In the genomic region with DNA sequence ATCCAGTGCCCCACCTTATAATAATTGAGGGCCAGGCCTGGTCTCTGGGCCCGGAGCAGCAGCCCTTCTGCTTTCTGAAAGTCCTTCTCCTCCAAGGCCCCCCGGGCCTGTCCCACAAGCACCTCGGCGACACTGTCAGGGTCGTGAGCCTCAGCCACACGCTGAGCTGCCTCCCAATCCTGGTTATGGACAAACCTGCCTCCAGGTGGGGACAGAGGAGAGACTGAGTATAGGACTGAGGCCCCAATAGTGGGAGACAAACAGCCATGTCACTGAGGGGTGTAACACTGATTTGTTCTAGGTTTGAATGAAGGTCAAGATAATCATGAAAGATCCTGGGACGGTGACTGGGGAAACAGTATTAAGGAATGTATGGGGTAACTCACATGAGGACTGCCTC, we compare ENCODE assay signal across 22 cellular contexts. TPM values are rescaled to one million over a fixed set of nuclear protein-coding genes. Genes with fewer than 3 reads are reported as not detected.
DNase-seq lines count a peak whose midpoint lies in the region; ATAC-seq and TF ChIP-seq lines count a peak whose summit lies in the region.
"Had no signal": no experiment of that assay in that cellular context is flagged by ENCODE, and none has a peak within 500 bp of the region (broad histone marks: within the 10 kb centered on the region; RNA-seq: fewer than 3 reads in every experiment).

No MANE protein-coding gene starts in this region.

- WGBS in mammary epithelial cell (ENCODE audit: low coverage, missing lambda C conversion rate) = 93% methylated on average over 5 of the region's 7 CpGs
- WGBS in thyroid gland, 2 donors = 87 to 90% methylated on average over 7 of the region's 7 CpGs

- H3K4me3 ChIP-seq in mammary epithelial cell (replicated peaks in 1 of 3; ENCODE audit: insufficient read depth in 1 of 3, low read depth in 2 of 3, low read length in 3 of 3) (no peak overlapping the region), neural progenitor cell (no peak overlapping the region), thyroid gland (replicated peaks in 1 of 3) (no peak overlapping the region)
- H3K4me3 ChIP-seq in CD8-positive, alpha-beta T cell (ENCODE audit: low read depth, low read length) = no peak overlapping the region
- H3K4me3 ChIP-seq: BLaER1 treated with 17β-estradiol and CSF1 and Interleukin-3, amounts not matched to agents 10 nM and 100 nM; Peyer's patch had no signal

- H3K27me3 Mint-ChIP-seq in MCF 10A (ENCODE audit: insufficient read depth, unreplicated experiment) (no peaks in the 10 kb centered on the region), neural progenitor cell (ENCODE audit: insufficient read depth, low read depth) (peaks cover 4% of the 10 kb centered on the region)
- no peaks in the 10 kb centered on the region for H3K27me3 Mint-ChIP-seq in activated T-helper 17 cell treated with anti-CD3 and anti-CD28 coated beads, Interleukin-2, amount 50 U/mL, for 72 hours
- H3K27me3 Mint-ChIP-seq in CD8-positive, alpha-beta T cell (ENCODE audit: low read depth) = no peaks in the 10 kb centered on the region
- H3K27me3 Mint-ChIP-seq: CD4-positive, alpha-beta memory T cell; IgD-negative memory B cell had no signal

- TF ChIP-seq POLR2A in thyroid gland (IDR thresholded peaks at IDR 0.05) = no peak

- H3K4me1 ChIP-seq in mammary epithelial cell (ENCODE audit: insufficient read depth, low read length) (no peaks in the 10 kb centered on the region), neural progenitor cell (no peaks in the 10 kb centered on the region), thyroid gland (no peaks in the 10 kb centered on the region)
- no peaks in the 10 kb centered on the region for H3K4me1 ChIP-seq in CD8-positive, alpha-beta T cell (ENCODE audit: insufficient read depth, low read length)
- H3K4me1 ChIP-seq: Peyer's patch had no signal

- no peak overlapping the region for H3K4me2 ChIP-seq in mammary epithelial cell (ENCODE audit: insufficient read depth, low read depth, low read length)
- no peak overlapping the region for H3K4me2 ChIP-seq in neural progenitor cell
- H3K4me2 ChIP-seq: BLaER1 treated with 17β-estradiol and CSF1 and Interleukin-3, amounts not matched to agents 10 nM and 100 nM had no signal

- POLR2A ChIA-PET in MCF 10A (lab: Yijun Ruan, JAX) = interaction anchor here (1.0 kb wide), 1 partner anchor 73 kb away, joined by 3 read pairs; the partner anchor contains the start of gene ZNF513
- POLR2A ChIA-PET in CD8-positive, alpha-beta T cell (lab: Charles Lee) = no interaction called here

- in situ Hi-C loops in mammary epithelial cell (cut with MboI; ENCODE audit: low sequenced_read_pairs in 2 of 2) = no loop called here

- H3K27me3 ChIP-seq in mammary epithelial cell (ENCODE audit: insufficient read depth, low read length) (no peaks in the 10 kb centered on the region), neural progenitor cell (no peaks in the 10 kb centered on the region), thyroid gland (no peaks in the 10 kb centered on the region)
- no peaks in the 10 kb centered on the region for H3K27me3 ChIP-seq in CD8-positive, alpha-beta T cell (ENCODE audit: insufficient read depth, low read length)
- H3K27me3 ChIP-seq: BLaER1 treated with 17β-estradiol and CSF1 and Interleukin-3, amounts not matched to agents 10 nM and 100 nM; Peyer's patch had no signal

- H3K9me3 ChIP-seq in mammary epithelial cell (replicated peaks; ENCODE audit: insufficient read depth, low read length) = no peaks in the 10 kb centered on the region
- no peaks in the 10 kb centered on the region for H3K9me3 ChIP-seq in neural progenitor cell (ENCODE audit: low read depth)
- H3K9me3 ChIP-seq in thyroid gland = no peaks in the 10 kb centered on the region
- no peaks in the 10 kb centered on the region for H3K9me3 ChIP-seq in CD8-positive, alpha-beta T cell (ENCODE audit: low read length)
- H3K9me3 ChIP-seq: BLaER1 treated with 17β-estradiol and CSF1 and Interleukin-3, amounts not matched to agents 10 nM and 100 nM; Peyer's patch had no signal

- H3K4me1 Mint-ChIP-seq in MCF 10A (ENCODE audit: insufficient read depth, unreplicated experiment) (no peaks in the 10 kb centered on the region), neural progenitor cell (no peaks in the 10 kb centered on the region)
- no peaks in the 10 kb centered on the region for H3K4me1 Mint-ChIP-seq in activated T-helper 17 cell treated with anti-CD3 and anti-CD28 coated beads, Interleukin-2, amount 50 U/mL, for 72 hours
- no peaks in the 10 kb centered on the region for H3K4me1 Mint-ChIP-seq in CD8-positive, alpha-beta T cell (ENCODE audit: low read depth)

- H3K36me3 Mint-ChIP-seq in MCF 10A (ENCODE audit: insufficient read depth, unreplicated experiment) = peaks cover 28% of the 10 kb centered on the region
- H3K36me3 Mint-ChIP-seq in activated T-helper 17 cell treated with anti-CD3 and anti-CD28 coated beads, Interleukin-2, amount 50 U/mL, for 72 hours (ENCODE audit: low read depth) = peaks cover 3% of the 10 kb centered on the region
- H3K36me3 Mint-ChIP-seq in neural progenitor cell = peaks cover 15% of the 10 kb centered on the region
- peaks cover 63% of the 10 kb centered on the region for H3K36me3 Mint-ChIP-seq in CD8-positive, alpha-beta T cell

- TF ChIP-seq CTCF in MCF 10A (IDR thresholded peaks at IDR 0.05; ENCODE audit: unreplicated experiment) = no peak
- TF ChIP-seq CTCF in mammary epithelial cell (conservative IDR thresholded peaks at IDR 0.05 in 1 of 2, IDR thresholded peaks at IDR 0.05 in 1 of 2; ENCODE audit: extremely low read depth in 1 of 2, insufficient read depth in 1 of 2, low read depth in 1 of 2, low read length in 2 of 2) = no peak
- no peak for TF ChIP-seq CTCF in neural progenitor cell (IDR thresholded peaks at IDR 0.05)
- no peak for TF ChIP-seq CTCF in thyroid gland (IDR thresholded peaks at IDR 0.05)
- TF ChIP-seq CTCF in CD8-positive, alpha-beta T cell (IDR thresholded peaks at IDR 0.05) = no peak

- CTCF ChIA-PET in MCF 10A (lab: Yijun Ruan, JAX) (no interaction called here), mammary epithelial cell (lab: Charles Lee; ENCODE audit: low non-redundant PET) (no interaction called here)
- CTCF ChIA-PET in CD8-positive, alpha-beta T cell (lab: Charles Lee) = no interaction called here

- H4K20me1 ChIP-seq in mammary epithelial cell (ENCODE audit: insufficient read depth, low read length) (no peaks in the 10 kb centered on the region), neural progenitor cell (ENCODE audit: low read depth) (no peaks in the 10 kb centered on the region)
- H4K20me1 ChIP-seq: BLaER1 treated with 17β-estradiol and CSF1 and Interleukin-3, amounts not matched to agents 10 nM and 100 nM had no signal

- DNase-seq in MCF 10A (ENCODE audit: unreplicated experiment) (no peak), mammary epithelial cell (no peak), neural progenitor cell (ENCODE audit: low spot score) (no peak), thyroid gland (no peak)
- DNase-seq in CD8-positive, alpha-beta T cell = no peak
- DNase-seq: 8988T; Calu3; CD4-positive, alpha-beta memory T cell; HCEC 1CT; Karpas-422; NCI-H1694; NCI-H2081 treated with DMSO at 0.1 percent for 48 hours; NCI-H2171 treated with DMSO at 0.1 percent for 48 hours; NCI-H524 treated with DMSO at 0.1 percent for 48 hours; NCI-H82 had no signal

- peak overlapping the region; percentile 41 for H3K27ac Mint-ChIP-seq in MCF 10A (ENCODE audit: low read depth, unreplicated experiment)
- peak overlapping the region; percentile 51 for H3K27ac Mint-ChIP-seq in activated T-helper 17 cell treated with anti-CD3 and anti-CD28 coated beads, Interleukin-2, amount 50 U/mL, for 72 hours
- peak overlapping the region; percentile 38 for H3K27ac Mint-ChIP-seq in neural progenitor cell
- H3K27ac Mint-ChIP-seq in CD8-positive, alpha-beta T cell = no peak overlapping the region

- no peaks in the 10 kb centered on the region for H3K9me3 Mint-ChIP-seq in MCF 10A (ENCODE audit: unreplicated experiment)
- H3K9me3 Mint-ChIP-seq in activated T-helper 17 cell treated with anti-CD3 and anti-CD28 coated beads, Interleukin-2, amount 50 U/mL, for 72 hours = no peaks in the 10 kb centered on the region
- H3K9me3 Mint-ChIP-seq in neural progenitor cell = no peaks in the 10 kb centered on the region
- no peaks in the 10 kb centered on the region for H3K9me3 Mint-ChIP-seq in CD8-positive, alpha-beta T cell
- H3K9me3 Mint-ChIP-seq: CD4-positive, alpha-beta memory T cell; IgD-negative memory B cell had no signal

- no peak overlapping the region for H2AFZ ChIP-seq in mammary epithelial cell (ENCODE audit: low read depth, low read length)
- H2AFZ ChIP-seq in neural progenitor cell (replicated peaks) = no peak overlapping the region

- H3K9ac ChIP-seq in mammary epithelial cell (ENCODE audit: insufficient read depth, low read length) = no peak overlapping the region
- no peak overlapping the region for H3K9ac ChIP-seq in neural progenitor cell
- H3K9ac ChIP-seq: BLaER1 treated with 17β-estradiol and CSF1 and Interleukin-3, amounts not matched to agents 10 nM and 100 nM had no signal

- intact Hi-C loops in MCF 10A (cut with micrococcal nuclease) (no loop called here), mammary epithelial cell (cut with micrococcal nuclease) (no loop called here), thyroid gland (cut with DNase I) (no loop called here)
- intact Hi-C loops in CD8-positive, alpha-beta T cell (cut with DNase I, micrococcal nuclease) = no loop called here

- H3K36me3 ChIP-seq in mammary epithelial cell (ENCODE audit: insufficient read depth, low read length) (no peaks in the 10 kb centered on the region), neural progenitor cell (no peaks in the 10 kb centered on the region), thyroid gland (peaks cover 57 to 67% of the 10 kb centered on the region in 2 donors)
- peaks cover 8% of the 10 kb centered on the region for H3K36me3 ChIP-seq in CD8-positive, alpha-beta T cell (ENCODE audit: insufficient read depth, low read length)

- no peaks in the 10 kb centered on the region for H3F3A ChIP-seq in neural progenitor cell (ENCODE audit: low read depth)

- dilution Hi-C loops in mammary epithelial cell (cut with HindIII; ENCODE audit: low sequenced_read_pairs) = no loop called here

- H3K79me2 ChIP-seq in mammary epithelial cell (ENCODE audit: insufficient read depth, low read length) (no peaks in the 10 kb centered on the region), neural progenitor cell (ENCODE audit: low read depth) (no peaks in the 10 kb centered on the region)

- no peak overlapping the region for H3K4me3 Mint-ChIP-seq in MCF 10A (ENCODE audit: unreplicated experiment)
- H3K4me3 Mint-ChIP-seq in activated T-helper 17 cell treated with anti-CD3 and anti-CD28 coated beads, Interleukin-2, amount 50 U/mL, for 72 hours = no peak overlapping the region
- no peak overlapping the region for H3K4me3 Mint-ChIP-seq in neural progenitor cell
- no peak overlapping the region for H3K4me3 Mint-ChIP-seq in CD8-positive, alpha-beta T cell
- H3K4me3 Mint-ChIP-seq: IgD-negative memory B cell had no signal

- H3K27ac ChIP-seq in mammary epithelial cell (ENCODE audit: insufficient read depth, low read depth, low read length) = no peak overlapping the region
- no peak overlapping the region for H3K27ac ChIP-seq in neural progenitor cell
- H3K27ac ChIP-seq in thyroid gland = no peak overlapping the region
- no peak overlapping the region for H3K27ac ChIP-seq in CD8-positive, alpha-beta T cell (ENCODE audit: low read depth, low read length)
- H3K27ac ChIP-seq: BLaER1 treated with 17β-estradiol and CSF1 and Interleukin-3, amounts not matched to agents 10 nM and 100 nM; Peyer's patch had no signal

- BruUV-seq in MCF 10A (replicated peaks; lab: Mats Ljungman, UMichigan) = no TSS peak
- no TSS peak for BruUV-seq in mammary epithelial cell (replicated peaks; lab: Mats Ljungman, UMichigan)

- ATAC-seq in activated T-helper 17 cell treated with anti-CD3 and anti-CD28 coated beads, Interleukin-2, amount 50 U/mL, for 72 hours (replicated peaks) = no peak
- no peak for ATAC-seq in CD8-positive, alpha-beta T cell

RNA-seq across cellular contexts. Expression of gene KRTCAP3, which starts 11.8 kb away (rescaled TPM):
- 4.1 and 6.9 TPM in 2 replicates for total RNA-seq in MCF 10A (2022)
- 1 to 10 TPM; 1.5 to 3.0 TPM for total RNA-seq in mammary epithelial cell
- 4.5 TPM for polyA plus RNA-seq in mammary epithelial cell
- not detected for polyA minus RNA-seq in mammary epithelial cell
- total RNA-seq in activated T-helper 17 cell treated with anti-CD3 and anti-CD28 coated beads, Interleukin-2, amount 50 U/mL, for 72 hours = 1 to 10 TPM; 2.6 to 5.0 TPM
- total RNA-seq in neural progenitor cell (ENCODE audit: low replicate concordance) = 0.88 and 11.4 TPM in 2 replicates
- total RNA-seq in thyroid gland = 10 to 100 TPM in 3 of 4 donors, 1 to 10 TPM in 1; 9.2 to 40.1 (median 19.4) TPM
- 1 to 10 TPM; 4.4 to 6.6 TPM for total RNA-seq in CD8-positive, alpha-beta T cell
- total RNA-seq: Daoy, M059J, SK-MEL-5 had no signal

RNA-seq across cellular contexts. Expression of gene NRBP1, which starts 25.5 kb away (rescaled TPM):
- total RNA-seq in MCF 10A (2022) = 79.5 and 97.3 TPM in 2 replicates
- 10 to 100 TPM; 92.9 to 93.4 TPM for total RNA-seq in mammary epithelial cell
- 128 TPM for polyA plus RNA-seq in mammary epithelial cell
- polyA minus RNA-seq in mammary epithelial cell = 174 TPM
- total RNA-seq in activated T-helper 17 cell treated with anti-CD3 and anti-CD28 coated beads, Interleukin-2, amount 50 U/mL, for 72 hours = 10 to 100 TPM; 65.2 to 76.1 TPM
- 136 and 151 TPM in 2 replicates for total RNA-seq in neural progenitor cell (ENCODE audit: low replicate concordance)
- total RNA-seq in thyroid gland = 10 to 100 TPM; 45.2 to 68.6 (median 63.1) TPM
- 100 to 1,000 TPM; 192 to 196 TPM for total RNA-seq in CD8-positive, alpha-beta T cell

RNA-seq across cellular contexts. Expression of gene IFT172, which starts 35.6 kb away (rescaled TPM):
- total RNA-seq in MCF 10A (2022) (20.6 and 22.3 TPM in 2 replicates), mammary epithelial cell (10 to 100 TPM; 11.5 to 12.1 TPM), neural progenitor cell (ENCODE audit: low replicate concordance) (20.3 and 30.0 TPM in 2 replicates), thyroid gland (10 to 100 TPM; 30.9 to 56.8 (median 43.7) TPM)
- polyA plus RNA-seq in mammary epithelial cell = 9.3 TPM
- 8.4 TPM for polyA minus RNA-seq in mammary epithelial cell
- 10 to 100 TPM; 10.5 to 18.6 TPM for total RNA-seq in activated T-helper 17 cell treated with anti-CD3 and anti-CD28 coated beads, Interleukin-2, amount 50 U/mL, for 72 hours
- total RNA-seq in CD8-positive, alpha-beta T cell = 10 to 100 TPM; 15.0 to 17.2 TPM

RNA-seq across cellular contexts. Expression of gene FNDC4, which starts 41.0 kb away (rescaled TPM):
- total RNA-seq in MCF 10A (2022) = 0.79 and 1.1 TPM in 2 replicates
- total RNA-seq in mammary epithelial cell = 10 to 100 TPM; 21.7 to 29.2 TPM
- 27.8 TPM for polyA plus RNA-seq in mammary epithelial cell
- polyA minus RNA-seq in mammary epithelial cell = 15.3 TPM
- under 1 TPM in 1 of 2 donors, not detected in 1; 0.21 TPM for total RNA-seq in activated T-helper 17 cell treated with anti-CD3 and anti-CD28 coated beads, Interleukin-2, amount 50 U/mL, for 72 hours
- total RNA-seq in neural progenitor cell (ENCODE audit: low replicate concordance) = 6.2 and 18.3 TPM in 2 replicates
- 10 to 100 TPM in 1 of 4 donors, 1 to 10 TPM in 3; 4.0 to 17.7 (median 7.1) TPM for total RNA-seq in thyroid gland
- total RNA-seq in CD8-positive, alpha-beta T cell = under 1 TPM; 0.19 to 0.49 TPM
- total RNA-seq: CD4-positive, alpha-beta memory T cell had no signal
- polyA plus RNA-seq: IgD-negative memory B cell had no signal

RNA-seq across cellular contexts. Expression of gene GCKR, which starts 42.7 kb away (rescaled TPM):
- total RNA-seq in MCF 10A (2022) (not detected in 2 replicates), mammary epithelial cell (1 to 10 TPM in 1 of 2 donors, under 1 TPM in 1; 0.47 to 1.2 TPM), neural progenitor cell (ENCODE audit: low replicate concordance) (2.2 TPM in 1 of 2 replicates, not detected in the other), thyroid gland (under 1 TPM in 1 of 4 donors, not detected in 3; 0.13 TPM)
- polyA plus RNA-seq in mammary epithelial cell = 1.1 TPM
- not detected for polyA minus RNA-seq in mammary epithelial cell
- not detected for total RNA-seq in activated T-helper 17 cell treated with anti-CD3 and anti-CD28 coated beads, Interleukin-2, amount 50 U/mL, for 72 hours
- total RNA-seq in CD8-positive, alpha-beta T cell = not detected
- total RNA-seq: CD4-positive, alpha-beta memory T cell; M059J; SK-MEL-5 had no signal
- polyA plus RNA-seq: CD4-positive, alpha-beta memory T cell; IgD-negative memory B cell had no signal
